ENCODE assay signal across 2 cellular contexts in the genomic region with DNA sequence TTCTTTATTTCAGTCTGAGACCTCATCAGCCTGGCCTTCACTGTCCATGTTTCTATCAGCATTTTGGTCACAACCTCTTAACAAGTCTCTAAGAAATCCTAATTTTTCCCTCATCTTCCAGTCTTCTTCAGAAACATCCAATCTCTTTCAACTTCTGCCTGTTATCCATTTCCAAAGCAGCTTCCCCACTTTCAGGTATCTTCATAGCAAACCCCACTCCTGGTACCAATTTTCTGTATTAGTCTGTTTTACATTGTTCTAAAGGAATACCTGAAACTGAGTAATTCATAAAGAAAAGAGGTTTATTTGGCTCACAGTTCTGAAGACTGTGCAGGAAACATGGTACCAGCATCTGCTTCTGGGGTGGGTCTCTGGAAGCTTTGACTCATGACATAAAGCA.
TF ChIP-seq lines count a peak whose summit lies in the region.

No MANE protein-coding gene starts in this region.

TF ChIP-seq in HEK293, 187 proteins besides CTCF, POLR2A, EP300 and RAD21:
- no peak for TF ChIP-seq ZFP37 (tag by site-specific recombination; IDR thresholded peaks at IDR 0.05)
- TF ChIP-seq ZNF311 (tag by site-specific recombination; IDR thresholded peaks at IDR 0.05; ENCODE audit: borderline replicate concordance) = no peak
- peak; percentile 71 for TF ChIP-seq ZNF707 (tag by site-specific recombination; IDR thresholded peaks at IDR 0.05)

TF ChIP-seq in K562, 482 proteins besides CTCF, POLR2A, EP300 and RAD21:
- no peak for TF ChIP-seq CHD4 (IDR thresholded peaks at IDR 0.05; ENCODE audit: insufficient read depth, insufficient replicate concordance, low read depth, low read length, poor library complexity, severe bottlenecking)
- TF ChIP-seq ZNF707 (CRISPR knock-in tag; conservative IDR thresholded peaks at IDR 0.05) = peak; percentile 89
